In genomic region chr9:29450343-29450875, GRCh38 we compare ENCODE assay signal across 8 cellular contexts.
A peak's percentile ranks its signal among the peaks of the same experiment; 100 is the strongest.
DNase-seq lines count a peak whose midpoint lies in the region; TF ChIP-seq lines count a peak whose summit lies in the region.
"Not testable (repeated sequence)": the region's sequence is repeated elsewhere in the genome, so short reads cannot be mapped to it uniquely, and the experiment has no call there.

No MANE protein-coding gene starts in this region.

- CTCF ChIA-PET in PC-9 (lab: Charles Lee), result not testable (repeated sequence)

- peak overlapping the region; percentile 76 for H2AFZ ChIP-seq in PC-9

- H3K4me3 ChIP-seq in HUES6 (ENCODE audit: low read depth, low read length) (peak overlapping the region; percentile 72), PC-9 (peak overlapping the region; percentile 50; the same call in 1 of the 2 replicates), endodermal cell (ENCODE audit: low read length) (peak overlapping the region; percentile 81), iPS-18a (ENCODE audit: low read length) (peak overlapping the region; percentile 68)

- H3K9me3 ChIP-seq in HUES6 (ENCODE audit: control insufficient read depth, insufficient read depth, low read depth, low read length); PC-9 (ENCODE audit: insufficient read depth, low read depth); endodermal cell (ENCODE audit: control insufficient read depth, low read length); iPS-18a (ENCODE audit: control insufficient read depth, low read depth, low read length): not testable (repeated sequence)

- DNase-seq in DMS53 (lab: John Stamatoyannopoulos, UW) (peak; percentile 44), NCI-H2227 (lab: John Stamatoyannopoulos, UW; ENCODE audit: unreplicated experiment) (peak; percentile 1), PC-9 (peak in 1 of 2 experiments; percentile 15), endodermal cell (peak; percentile 63)
- DNase-seq in progenitor cell of endocrine pancreas (ENCODE audit: low spot score, unreplicated experiment), result not testable (repeated sequence)

- H3K9me2 ChIP-seq in PC-9 (ENCODE audit: insufficient read depth), result not testable (repeated sequence)

- intact Hi-C loops in PC-9 (cut with micrococcal nuclease; ENCODE audit: unreplicated experiment), result not testable (repeated sequence)

- 69 to 85% methylated on average over 11 to 29 of the region's 29 CpGs for WGBS in endodermal cell (ENCODE audit: insufficient coverage in 1 of 2, insufficient read length in 1 of 2), 2 experiments

- peak overlapping the region; percentile 92 for H3K4me3 Mint-ChIP-seq in endodermal cell
- peak overlapping the region; percentile 81 to 92 (median 88) for H3K4me3 Mint-ChIP-seq in nephron
- H3K4me3 Mint-ChIP-seq in progenitor cell of endocrine pancreas (ENCODE audit: low read depth), result peak overlapping the region; percentile 94

- not testable (repeated sequence) for H3K4me1 ChIP-seq in HUES6 (ENCODE audit: control insufficient read depth, insufficient read depth, low read length); PC-9 (replicated peaks; ENCODE audit: insufficient read depth); endodermal cell (ENCODE audit: control insufficient read depth, insufficient read depth, low read length); iPS-18a (ENCODE audit: control insufficient read depth, low read depth, low read length)

- H3K36me3 Mint-ChIP-seq in endodermal cell (ENCODE audit: low read depth), result peaks cover 32% of the 10 kb centered on the region
- H3K36me3 Mint-ChIP-seq in nephron (ENCODE audit: low read depth); progenitor cell of endocrine pancreas (ENCODE audit: insufficient read depth): not testable (repeated sequence)

- POLR2A ChIA-PET in PC-9 (lab: Charles Lee; ENCODE audit: unreplicated experiment), result not testable (repeated sequence)

- not testable (repeated sequence) for H3K27me3 ChIP-seq in HUES6 (ENCODE audit: control insufficient read depth, insufficient read depth, low read length); PC-9 (ENCODE audit: insufficient read depth, low read depth); endodermal cell (ENCODE audit: control insufficient read depth, insufficient read depth, low read length, poor library complexity, severe bottlenecking); iPS-18a (ENCODE audit: control insufficient read depth, insufficient read depth, low read length)

- peak overlapping the region; percentile 65 for H3K4me2 ChIP-seq in PC-9

- not testable (repeated sequence) for H3K36me3 ChIP-seq in HUES6 (ENCODE audit: control insufficient read depth, insufficient read depth, low read length); PC-9 (ENCODE audit: low read depth); endodermal cell (ENCODE audit: control insufficient read depth, insufficient read depth, low read length); iPS-18a (ENCODE audit: control insufficient read depth, low read depth, low read length)

- H3K9ac ChIP-seq in HUES6 (ENCODE audit: low read length) (peak overlapping the region; percentile 88), endodermal cell (ENCODE audit: extremely low read depth, low read length, poor library complexity, severe bottlenecking) (peak overlapping the region; percentile 20), iPS-18a (ENCODE audit: low read length) (peak overlapping the region; percentile 66)

- H3K27ac ChIP-seq in HUES6 (ENCODE audit: low read depth, low read length), result peak overlapping the region; percentile 39; the same call in 1 of the 2 replicates
- not testable (repeated sequence) for H3K27ac ChIP-seq in PC-9; endodermal cell (ENCODE audit: low read depth, low read length); iPS-18a (ENCODE audit: low read length)

- H3F3A ChIP-seq in PC-9 (ENCODE audit: insufficient read depth, low read depth), result not testable (repeated sequence)

- H3K79me2 ChIP-seq in PC-9 (ENCODE audit: low read depth), result not testable (repeated sequence)

- not testable (repeated sequence) for TF ChIP-seq CTCF in PC-9 (conservative IDR thresholded peaks at IDR 0.05); endodermal cell (conservative IDR thresholded peaks at IDR 0.05); nephron (IDR thresholded peaks at IDR 0.05; ENCODE audit: unreplicated experiment in 3 of 3); progenitor cell of endocrine pancreas (IDR thresholded peaks at IDR 0.05; ENCODE audit: unreplicated experiment)

- H3K27ac Mint-ChIP-seq in endodermal cell, result peak overlapping the region; percentile 99
- H3K27ac Mint-ChIP-seq in nephron, result peak overlapping the region; percentile 2 to 91 (median 89)
- peak overlapping the region; percentile 98 for H3K27ac Mint-ChIP-seq in progenitor cell of endocrine pancreas

- H3K9me3 Mint-ChIP-seq in endodermal cell (peaks cover 40% of the 10 kb centered on the region), nephron (peaks cover 19% of the 10 kb centered on the region), progenitor cell of endocrine pancreas (ENCODE audit: low read depth) (peaks cover 11% of the 10 kb centered on the region)

- H4K20me1 ChIP-seq in PC-9 (ENCODE audit: insufficient read depth), result not testable (repeated sequence)

- not testable (repeated sequence) for H3K4me1 Mint-ChIP-seq in endodermal cell; nephron; progenitor cell of endocrine pancreas (ENCODE audit: low read depth)

- BruUV-seq in PC-9 (replicated peaks; lab: Mats Ljungman, UMichigan), result not testable (repeated sequence)

- not testable (repeated sequence) for H3K27me3 Mint-ChIP-seq in endodermal cell (ENCODE audit: insufficient read depth); nephron (ENCODE audit: low read depth); progenitor cell of endocrine pancreas

Comparison
In these comparisons a context has a peak if more than half of its experiments do, and no peak if none do; other contexts are left out.
1. H3K9ac ChIP-seq: peak in every context shown above with its lines; median percentile 88 in HUES6; 66 in iPS-18a; 20 in endodermal cell.